In the genomic region with DNA sequence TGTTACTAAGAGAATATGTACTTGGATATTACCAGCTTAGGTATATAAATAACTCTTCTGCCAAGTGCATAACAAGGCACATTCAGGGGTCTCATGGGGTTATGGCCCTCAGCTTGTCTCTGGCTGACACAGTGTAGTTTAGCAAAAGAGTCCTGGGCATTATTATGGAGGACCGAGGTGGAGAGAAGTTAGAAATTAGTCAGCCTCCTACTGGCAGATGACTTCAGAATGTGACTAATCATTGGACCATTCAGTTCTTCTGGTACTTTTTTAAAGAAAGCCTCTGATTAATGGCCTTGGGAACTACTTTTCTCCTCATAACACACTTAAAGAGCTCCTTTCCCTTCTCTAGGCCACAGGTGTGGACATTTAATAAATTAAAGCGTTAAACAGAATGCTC, we compare ENCODE assay signal across 19 cellular contexts.
DNase-seq lines count a peak whose midpoint lies in the region; TF ChIP-seq lines count a peak whose summit lies in the region.
"Had no signal": no experiment of that assay in that cellular context is flagged by ENCODE, and none has a peak within 500 bp of the region (broad histone marks: within the 10 kb centered on the region; RNA-seq: fewer than 3 reads in every experiment).

No MANE protein-coding gene starts in this region.

- H3K36me3 Mint-ChIP-seq in HFFc6 (ENCODE audit: low read depth): no peaks in the 10 kb centered on the region
- H3K36me3 Mint-ChIP-seq: CD8-positive, alpha-beta T cell; IgD-negative memory B cell had no signal

- H3K4me1 ChIP-seq in ovary (ENCODE audit: insufficient read depth) (no peaks in the 10 kb centered on the region), SJCRH30 (no peaks in the 10 kb centered on the region)
- H3K4me1 ChIP-seq: BLaER1 had no signal

- 83 to 90% (median 86%) methylated on average over 2 of the region's 2 CpGs for WGBS in ovary, 3 donors

- H3K9me3 Mint-ChIP-seq in HFFc6: no peaks in the 10 kb centered on the region

- H3K27me3 Mint-ChIP-seq in HFFc6 (ENCODE audit: insufficient read depth): no peaks in the 10 kb centered on the region
- H3K27me3 Mint-ChIP-seq: IgD-negative memory B cell had no signal

- H3K4me1 Mint-ChIP-seq in HFFc6 (ENCODE audit: low read depth): no peaks in the 10 kb centered on the region
- H3K4me1 Mint-ChIP-seq: IgD-negative memory B cell had no signal

- intact Hi-C loops in ovary (cut with DNase I): no loop called here

- peaks cover 4% of the 10 kb centered on the region; the same call in 1 of the 2 replicates for H3K36me3 ChIP-seq in WERI-Rb-1
- H3K36me3 ChIP-seq in ovary: no peaks in the 10 kb centered on the region
- H3K36me3 ChIP-seq in SJCRH30: no peaks in the 10 kb centered on the region
- H3K36me3 ChIP-seq: BLaER1 had no signal

- DNase-seq in A172 (ENCODE audit: low spot score) (peak; percentile 13), HFFc6 (peak; percentile 0), WERI-Rb-1 (peak; percentile 70), fibroblast of peridontal ligament (ENCODE audit: extremely low read depth) (peak; percentile 1), ovary (no peak), SJCRH30 (no peak), NCI-H1417 (lab: John Stamatoyannopoulos, UW) (no peak), GM19238 (ENCODE audit: insufficient read length, low spot score) (no peak)
- DNase-seq: 8988T; CD8-positive, alpha-beta T cell; DMS79; GF-D8; Kasumi-1; NCI-H1105 treated with DMSO at 0.1 percent for 48 hours; NCI-H187 treated with DMSO at 0.1 percent for 48 hours; NCI-H69; SW 1271 had no signal

- TF ChIP-seq POLR2A in ovary (IDR thresholded peaks at IDR 0.05): no peak

- peaks cover 4% of the 10 kb centered on the region for H3K9me3 ChIP-seq in WERI-Rb-1 (ENCODE audit: severe bottlenecking)
- no peaks in the 10 kb centered on the region for H3K9me3 ChIP-seq in ovary
- H3K9me3 ChIP-seq in SJCRH30 (replicated peaks): no peaks in the 10 kb centered on the region

- TF ChIP-seq CTCF in HFFc6 (IDR thresholded peaks at IDR 0.05) (no peak), WERI-Rb-1 (IDR thresholded peaks at IDR 0.05; ENCODE audit: low read depth, low read length) (no peak), ovary (IDR thresholded peaks at IDR 0.05) (no peak)

- no peak overlapping the region for H3K4me3 ChIP-seq in WERI-Rb-1 (ENCODE audit: low read depth, low read length)
- H3K4me3 ChIP-seq in ovary: no peak overlapping the region
- no peak overlapping the region for H3K4me3 ChIP-seq in SJCRH30
- H3K4me3 ChIP-seq: BLaER1 had no signal

- H3K27me3 ChIP-seq in WERI-Rb-1 (ENCODE audit: insufficient read depth, low read depth, severe bottlenecking) (no peaks in the 10 kb centered on the region), ovary (no peaks in the 10 kb centered on the region), SJCRH30 (no peaks in the 10 kb centered on the region)
- H3K27me3 ChIP-seq: BLaER1 had no signal

- H3K27ac ChIP-seq in WERI-Rb-1: no peak overlapping the region
- no peak overlapping the region for H3K27ac ChIP-seq in ovary
- H3K27ac ChIP-seq in SJCRH30: no peak overlapping the region
- H3K27ac ChIP-seq: BLaER1 had no signal

- H3K27ac Mint-ChIP-seq in HFFc6: no peak overlapping the region
- H3K27ac Mint-ChIP-seq: CD8-positive, alpha-beta T cell; IgD-negative memory B cell had no signal

- no peak overlapping the region for H3K4me3 Mint-ChIP-seq in HFFc6
- H3K4me3 Mint-ChIP-seq: CD8-positive, alpha-beta T cell; IgD-negative memory B cell had no signal

- no peak for TF ChIP-seq EP300 in ovary (IDR thresholded peaks at IDR 0.05)

Comparison
In these comparisons a context has a peak if more than half of its experiments do, and no peak if none do; other contexts are left out.
1. DNase-seq: peak in A172 (single experiment), HFFc6 (single experiment), WERI-Rb-1 (single experiment) and fibroblast of peridontal ligament (single experiment); none in ovary (0 of 5), SJCRH30 (0 of 2), NCI-H1417 (0 of 3) and GM19238 (single experiment).